11 cellular contexts compared by ENCODE assay signal in the genomic region with DNA sequence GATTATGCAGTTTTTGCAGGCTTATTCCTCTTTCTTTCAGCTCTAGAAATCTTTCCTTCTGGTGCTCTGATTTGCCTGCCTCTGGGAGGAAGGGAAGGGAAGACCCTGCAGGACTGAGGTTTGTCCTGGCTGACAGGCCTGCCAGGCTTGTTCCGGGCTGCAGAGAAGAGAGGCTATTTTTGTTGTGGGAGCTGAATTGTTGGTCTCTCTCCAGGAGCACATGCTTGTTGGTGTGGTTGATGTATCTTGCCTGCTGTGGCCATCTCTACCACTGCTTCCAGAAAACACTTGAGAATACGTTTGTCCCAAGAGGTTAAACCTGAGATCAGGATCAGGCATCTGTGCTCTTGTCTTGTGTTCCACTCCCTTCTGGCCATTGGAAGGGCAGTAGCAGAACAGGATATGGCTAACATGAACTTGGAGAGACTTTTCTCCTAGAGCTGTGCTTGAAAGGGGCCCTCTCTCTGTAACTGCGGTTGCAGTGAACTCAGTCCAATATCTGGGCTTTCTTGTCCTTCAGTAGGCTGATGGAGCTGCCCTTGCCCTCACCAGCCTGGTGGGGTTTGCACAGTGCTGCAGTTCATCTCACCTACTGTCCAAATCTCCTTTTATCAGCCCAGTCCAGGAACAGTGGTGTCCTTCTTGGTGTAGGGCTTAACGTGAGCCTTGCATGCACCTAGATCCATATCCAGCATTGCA. TPM values are rescaled to one million over a fixed set of nuclear protein-coding genes. Genes with fewer than 3 reads are reported as not detected.
DNase-seq lines count a peak whose midpoint lies in the region; ATAC-seq and TF ChIP-seq lines count a peak whose summit lies in the region.
"Had no signal": no experiment of that assay in that cellular context is flagged by ENCODE, and none has a peak within 500 bp of the region (broad histone marks: within the 10 kb centered on the region; RNA-seq: fewer than 3 reads in every experiment).

No MANE protein-coding gene starts in this region.

- 77% methylated on average over 4 of the region's 4 CpGs for WGBS in hepatocyte (ENCODE audit: low lambda C conversion rate, missing lambda C conversion rate)

- DNase-seq in HFFc6, result peak; percentile 13
- DNase-seq in caudate nucleus (lab: John Stamatoyannopoulos, UW), result peak in 34 of 61 donors; percentile 5 to 68 (median 26)
- DNase-seq in hepatocyte (ENCODE audit: low spot score), result no peak
- DNase-seq in stimulated activated naive B cell treated with anti-CD40 and anti-IgM and Interleukin-4, amounts not matched to agents 10 μg/mL and 1 μg/mL and 100 μg/mL, for 72 hours, result no peak
- no peak for DNase-seq in activated CD4-positive, alpha-beta T cell treated with anti-CD3 and anti-CD28 coated beads, Interleukin-2, amount 50 U/mL, for 4 hours
- DNase-seq in HEK293T (ENCODE audit: extremely low spot score), result no peak
- DNase-seq: NCI-H2029 treated with DMSO at 0.1 percent for 48 hours had no signal

- no peaks in the 10 kb centered on the region for H3K9me3 ChIP-seq in hepatocyte (ENCODE audit: low read depth)

- no peaks in the 10 kb centered on the region for H3K9me2 ChIP-seq in hepatocyte (replicated peaks; ENCODE audit: insufficient read depth)

- H2AFZ ChIP-seq in hepatocyte, result no peak overlapping the region

- peaks cover 4% of the 10 kb centered on the region; the same call in 1 of the 2 replicates for H3K27me3 Mint-ChIP-seq in HFFc6 (ENCODE audit: insufficient read depth)
- no peaks in the 10 kb centered on the region for H3K27me3 Mint-ChIP-seq in stimulated activated naive B cell treated with anti-CD40 and anti-IgM and Interleukin-4, amounts not matched to agents 10 μg/mL and 1 μg/mL and 100 μg/mL, for 72 hours

- H3K27me3 ChIP-seq in hepatocyte, result no peaks in the 10 kb centered on the region

- H3K27ac Mint-ChIP-seq in HFFc6, result peak overlapping the region; percentile 47
- H3K27ac Mint-ChIP-seq in stimulated activated naive B cell treated with anti-CD40 and anti-IgM and Interleukin-4, amounts not matched to agents 10 μg/mL and 1 μg/mL and 100 μg/mL, for 72 hours, result peak overlapping the region; percentile 14
- H3K27ac Mint-ChIP-seq: T-helper 1 cell treated with Interleukin-12 subunit alpha and Interleukin-12 subunit beta and Interleukin-4 antibody, amounts not matched to agents 30 μg/mL and 1 μg/mL, for 36 hours had no signal

- H3K36me3 ChIP-seq in hepatocyte (replicated peaks; ENCODE audit: insufficient read depth, low read depth), result no peaks in the 10 kb centered on the region

- CTCF ChIA-PET in HEK293T (lab: Yijun Ruan, JAX), result no interaction called here

- no peak overlapping the region for H3K4me2 ChIP-seq in hepatocyte

- ATAC-seq in stimulated activated naive B cell treated with anti-CD40 and anti-IgM and Interleukin-4, amounts not matched to agents 10 μg/mL and 1 μg/mL and 100 μg/mL, for 72 hours (replicated peaks), result no peak
- no peak for ATAC-seq in HG02798 (IDR thresholded peaks at IDR 0.05; ENCODE audit: poor library complexity, unreplicated experiment)
- ATAC-seq in HG03025 (IDR thresholded peaks at IDR 0.05; ENCODE audit: low FRiP score, unreplicated experiment), result no peak

- no peak overlapping the region for H3K4me3 ChIP-seq in hepatocyte

- H3K27ac ChIP-seq in caudate nucleus (ENCODE audit: low read depth, low read length) (peak overlapping the region; percentile 78), hepatocyte (peak overlapping the region; percentile 14)

- H3K36me3 Mint-ChIP-seq in HFFc6 (ENCODE audit: low read depth), result peaks cover 4% of the 10 kb centered on the region; the same call in 1 of the 2 replicates
- peaks cover 13 to 28% of the 10 kb centered on the region in 2 donors for H3K36me3 Mint-ChIP-seq in stimulated activated naive B cell treated with anti-CD40 and anti-IgM and Interleukin-4, amounts not matched to agents 10 μg/mL and 1 μg/mL and 100 μg/mL, for 72 hours

- peaks cover 8% of the 10 kb centered on the region for H3K4me1 Mint-ChIP-seq in HFFc6 (ENCODE audit: low read depth)
- peaks cover 4 to 18% of the 10 kb centered on the region in 2 donors for H3K4me1 Mint-ChIP-seq in stimulated activated naive B cell treated with anti-CD40 and anti-IgM and Interleukin-4, amounts not matched to agents 10 μg/mL and 1 μg/mL and 100 μg/mL, for 72 hours

- peaks cover 16% of the 10 kb centered on the region for H3K4me1 ChIP-seq in hepatocyte (ENCODE audit: insufficient read depth)

- H4K20me1 ChIP-seq in hepatocyte (ENCODE audit: insufficient read depth, poor library complexity, severe bottlenecking), result peaks cover 6% of the 10 kb centered on the region

- H3K9me3 Mint-ChIP-seq in HFFc6, result no peaks in the 10 kb centered on the region
- H3K9me3 Mint-ChIP-seq in stimulated activated naive B cell treated with anti-CD40 and anti-IgM and Interleukin-4, amounts not matched to agents 10 μg/mL and 1 μg/mL and 100 μg/mL, for 72 hours, result no peaks in the 10 kb centered on the region
- H3K9me3 Mint-ChIP-seq: T-helper 1 cell treated with Interleukin-12 subunit alpha and Interleukin-12 subunit beta and Interleukin-4 antibody, amounts not matched to agents 30 μg/mL and 1 μg/mL, for 36 hours had no signal

- TF ChIP-seq CTCF in HFFc6 (IDR thresholded peaks at IDR 0.05) (no peak), hepatocyte (IDR thresholded peaks at IDR 0.05; ENCODE audit: poor library complexity) (no peak)

- H3K79me2 ChIP-seq in hepatocyte, result peaks cover 57% of the 10 kb centered on the region

- POLR2A ChIA-PET in HEK293T (lab: Yijun Ruan, JAX), result interaction anchor here (1.5 kb wide), 1 partner anchor 111 kb away, joined by 4 read pairs; no protein-coding TSS in a partner anchor

- H3K4me3 Mint-ChIP-seq in HFFc6, result no peak overlapping the region
- no peak overlapping the region for H3K4me3 Mint-ChIP-seq in stimulated activated naive B cell treated with anti-CD40 and anti-IgM and Interleukin-4, amounts not matched to agents 10 μg/mL and 1 μg/mL and 100 μg/mL, for 72 hours
- H3K4me3 Mint-ChIP-seq: T-helper 1 cell treated with Interleukin-12 subunit alpha and Interleukin-12 subunit beta and Interleukin-4 antibody, amounts not matched to agents 30 μg/mL and 1 μg/mL, for 36 hours had no signal

TF ChIP-seq in HEK293T, 16 proteins besides CTCF, POLR2A, EP300 and RAD21:
- TF ChIP-seq FOXM1 (IDR thresholded peaks at IDR 0.05; ENCODE audit: borderline replicate concordance), result no peak

RNA-seq across cellular contexts. Expression of a gene that starts 21.5 kb away (rescaled TPM):
- under 1 TPM; 0.26 to 0.68 (median 0.43) TPM for total RNA-seq in HFFc6 (2021; fragmentation: NEBNext Ultra II Directional; extraction: Animal tissue kit (Norgen Biotek cat#: 25700))
- total RNA-seq in hepatocyte, result 0.68 and 0.87 TPM in 2 replicates
- polyA plus RNA-seq in hepatocyte, result 0.71 and 0.77 TPM in 2 replicates

RNA-seq across cellular contexts. Expression of a gene that starts 27.7 kb away (rescaled TPM):
- not detected for total RNA-seq in HFFc6 (2021; fragmentation: NEBNext Ultra II Directional; extraction: Animal tissue kit (Norgen Biotek cat#: 25700))
- total RNA-seq in hepatocyte, result 10.7 and 11.9 TPM in 2 replicates
- polyA plus RNA-seq in hepatocyte, result 14.7 and 16.4 TPM in 2 replicates
- total RNA-seq: renal cortical epithelial cell had no signal

RNA-seq across cellular contexts. Expression of a gene that starts 30.5 kb away (rescaled TPM):
- 10 to 100 TPM; 61.5 to 70.5 (median 66.0) TPM for total RNA-seq in HFFc6 (2021; fragmentation: NEBNext Ultra II Directional; extraction: Animal tissue kit (Norgen Biotek cat#: 25700))
- 38.9 and 43.1 TPM in 2 replicates for total RNA-seq in hepatocyte
- 30.6 and 31.8 TPM in 2 replicates for polyA plus RNA-seq in hepatocyte

RNA-seq across cellular contexts. Expression of a gene that starts 44.0 kb away (rescaled TPM):
- total RNA-seq in HFFc6 (2021; fragmentation: NEBNext Ultra II Directional; extraction: Animal tissue kit (Norgen Biotek cat#: 25700)), result 100 to 1,000 TPM in 4 of 6 experiments, 10 to 100 TPM in 2; 98.4 to 127 (median 110) TPM
- 109 and 117 TPM in 2 replicates for total RNA-seq in hepatocyte
- polyA plus RNA-seq in hepatocyte, result 102 and 120 TPM in 2 replicates

Comparison
In these comparisons a context has a peak if more than half of its experiments do, and no peak if none do; other contexts are left out.
1. DNase-seq: peak in HFFc6 (single experiment) and caudate nucleus (34 of 61); none in hepatocyte (single experiment), stimulated activated naive B cell treated with anti-CD40 and anti-IgM and Interleukin-4, amounts not matched to agents 10 μg/mL and 1 μg/mL and 100 μg/mL, for 72 hours (single experiment), activated CD4-positive, alpha-beta T cell treated with anti-CD3 and anti-CD28 coated beads, Interleukin-2, amount 50 U/mL, for 4 hours (0 of 2) and HEK293T (single experiment).
2. RNA of a gene that starts 27.7 kb away (total RNA-seq): 10.7 to 11.9 TPM in hepatocyte; not detected in HFFc6; every median in the first group is over 10 times any median in the second.